Comparison of ENCODE assay signal across 8 cellular contexts in the genomic region with DNA sequence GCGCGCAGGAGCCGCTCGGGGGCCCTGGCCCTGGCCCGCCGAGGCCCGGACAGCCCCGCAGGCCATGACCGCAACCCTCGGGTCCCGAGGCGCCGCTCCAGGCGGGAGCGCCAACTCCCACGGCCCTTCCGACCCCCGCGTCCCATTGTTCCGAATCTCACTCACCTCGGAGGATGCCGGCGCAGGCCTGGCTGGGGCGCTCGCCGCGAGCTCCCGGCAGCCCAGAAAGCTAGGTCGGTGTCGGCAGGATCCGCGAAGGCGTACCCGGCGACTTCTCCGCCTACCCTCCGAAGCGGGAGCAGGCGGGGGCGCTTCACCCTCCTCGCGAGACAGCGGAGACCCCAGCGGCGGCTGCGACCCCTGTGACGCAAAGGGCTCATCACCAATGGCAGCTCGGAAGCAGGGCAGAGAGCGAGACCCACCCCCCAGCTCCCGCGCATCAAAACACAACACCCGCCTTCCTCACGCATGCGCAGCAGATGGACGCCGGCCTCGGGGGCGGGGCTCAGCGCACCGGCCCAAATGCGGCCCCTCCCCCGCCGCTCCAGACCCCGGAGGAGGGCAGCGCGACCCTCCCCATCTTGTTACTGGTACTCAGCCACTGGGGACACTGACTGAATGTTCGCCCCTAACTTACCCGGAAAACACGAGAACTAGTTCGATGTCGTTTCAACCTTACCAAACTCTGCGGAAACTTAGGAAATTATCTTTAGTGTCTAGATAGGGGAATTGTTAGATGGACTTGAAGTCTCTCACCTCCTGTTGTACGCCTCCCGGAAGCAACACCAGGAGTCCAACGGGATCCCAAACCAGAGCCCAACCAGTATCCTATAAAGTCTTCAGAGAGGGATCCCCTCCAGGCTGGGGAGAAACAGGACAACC. TPM values are rescaled to one million over a fixed set of nuclear protein-coding genes. Genes with fewer than 3 reads are reported as not detected.
DNase-seq lines count a peak whose midpoint lies in the region; ATAC-seq, FAIRE-seq and TF ChIP-seq lines count a peak whose summit lies in the region.

No MANE protein-coding gene starts in this region.

- H3K79me2 ChIP-seq in HepG2 (ENCODE audit: insufficient read depth, low read length) = peaks cover 62% of the 10 kb centered on the region

- POLR2A ChIA-PET in HepG2 (lab: Yijun Ruan, JAX) = interaction anchor here (1.0 to 3.6 kb wide), 14 partner anchors 12 to 701 kb away, joined by 3 to 43 read pairs (median 4); a partner anchor contains a TSS

- peak; percentile 56 to 63 for TF ChIP-seq POLR2A in HepG2 (IDR thresholded peaks at IDR 0.05; ENCODE audit: insufficient read depth in 1 of 2, low read depth in 2 of 2, low read length in 2 of 2)

- peak overlapping the region; percentile 83 for H3K27ac ChIP-seq in C4-2B
- H3K27ac ChIP-seq in HepG2 (ENCODE audit: extremely low read length, insufficient read depth, low read length) = peak overlapping the region; percentile 96

- H2AFZ ChIP-seq in HepG2 (ENCODE audit: low read length) = no peak overlapping the region

- no peaks in the 10 kb centered on the region; a peak in 1 of 5 replicates for H3K36me3 ChIP-seq in HepG2 (replicated peaks in 1 of 2; ENCODE audit: control insufficient read depth in 1 of 2, insufficient read depth in 2 of 2, low read length in 2 of 2)

- CTCF ChIA-PET in HepG2 (lab: Yijun Ruan, JAX; ENCODE audit: low intra/inter-chr PET ratio, low total read pairs) = interaction anchor here (0.9 kb wide), 1 partner anchor 22 kb away, joined by 3 read pairs; a partner anchor contains a TSS

- H4K20me1 ChIP-seq in HepG2 (ENCODE audit: insufficient read depth, low read length) = peaks cover 28% of the 10 kb centered on the region

- no peaks in the 10 kb centered on the region for H3K9me3 ChIP-seq in HepG2 (ENCODE audit: low read length)

- TF ChIP-seq EP300 in HepG2 (IDR thresholded peaks at IDR 0.05; ENCODE audit: low read depth in 2 of 2, low read length in 2 of 2) = no peak; a peak in 1 of 4 replicates
- no peak for TF ChIP-seq EP300 in HepG2 (CRISPR knock-in tag; IDR thresholded peaks at IDR 0.05; ENCODE audit: borderline replicate concordance)

- H3K4me1 ChIP-seq in HepG2 (ENCODE audit: insufficient read depth, low read length) = peaks cover 34% of the 10 kb centered on the region

- H3K27me3 Mint-ChIP-seq in dendritic cell treated with granulocyte-macrophage colony-stimulating factor and Interleukin-4, amounts not matched to agents 40 ng/mL and 50 ng/mL, for 4 days = no peaks in the 10 kb centered on the region

- peak overlapping the region; percentile 94 for H3K27ac Mint-ChIP-seq in dendritic cell treated with granulocyte-macrophage colony-stimulating factor and Interleukin-4, amounts not matched to agents 40 ng/mL and 50 ng/mL, for 4 days

- peak; percentile 67 for TF ChIP-seq RAD21 in HepG2 (CRISPR knock-in tag; IDR thresholded peaks at IDR 0.05)

- peak; percentile 61 for ATAC-seq in GM19372 (IDR thresholded peaks at IDR 0.05; ENCODE audit: low read depth, unreplicated experiment)
- peak; percentile 70 for ATAC-seq in HG03521 (IDR thresholded peaks at IDR 0.05; ENCODE audit: unreplicated experiment)
- ATAC-seq in HepG2 = peak; percentile 89

- FAIRE-seq in HepG2 (lab: Jason Lieb, UNC) = peak; percentile 52

- H3K9me3 Mint-ChIP-seq in dendritic cell treated with granulocyte-macrophage colony-stimulating factor and Interleukin-4, amounts not matched to agents 40 ng/mL and 50 ng/mL, for 4 days = no peaks in the 10 kb centered on the region

- H3K4me1 Mint-ChIP-seq in dendritic cell treated with granulocyte-macrophage colony-stimulating factor and Interleukin-4, amounts not matched to agents 40 ng/mL and 50 ng/mL, for 4 days (ENCODE audit: low read depth) = peaks cover 32% of the 10 kb centered on the region

- DNase-seq in NCI-H69 (lab: John Stamatoyannopoulos, UW) = peak; percentile 97
- DNase-seq in activated CD4-positive, alpha-beta T cell treated with anti-CD3 and anti-CD28 coated beads, Interleukin-2, amount 50 U/mL, for 24 hours (ENCODE audit: low read depth in 1 of 2, low spot score in 1 of 2) = peak; percentile 84 to 87
- DNase-seq in HepG2 (ENCODE audit: low spot score) = peak; percentile 93
- DNase-seq in stimulated activated CD4-positive, alpha-beta T cell treated with anti-CD3 and anti-CD28 coated beads, Interleukin-4, amount 100 ng/mL, for 1 hour = peak; percentile 92

- TF ChIP-seq CTCF in C4-2B (conservative IDR thresholded peaks at IDR 0.05) (no peak), HepG2 (CRISPR knock-in tag; IDR thresholded peaks at IDR 0.05) (peak; percentile 39)

- WGBS in HepG2 (ENCODE audit: low lambda C conversion rate) = 0% methylated on average over 9 of the region's 75 CpGs

- H3K4me3 Mint-ChIP-seq in dendritic cell treated with granulocyte-macrophage colony-stimulating factor and Interleukin-4, amounts not matched to agents 40 ng/mL and 50 ng/mL, for 4 days = peak overlapping the region; percentile 83

- H3K9ac ChIP-seq in HepG2 (ENCODE audit: insufficient read depth, low read depth, low read length) = peak overlapping the region; percentile 92

- in situ Hi-C loops in HepG2 (cut with HindIII; ENCODE audit: extremely low pct_ligation_motif_present, low pct_unique_long_range_greater_than_20kb) = no loop called here

- intact Hi-C loops in dendritic cell treated with granulocyte-macrophage colony-stimulating factor and Interleukin-4, amounts not matched to agents 40 ng/mL and 50 ng/mL, for 4 days (cut with micrococcal nuclease) = loop anchor here (1.0 kb wide), 1 partner anchor 25 kb away; a partner anchor contains a TSS
- intact Hi-C loops in HepG2 (cut with micrococcal nuclease; ENCODE audit: unreplicated experiment) = no loop called here

- no peaks in the 10 kb centered on the region; a peak in 1 of 5 replicates for H3K27me3 ChIP-seq in HepG2 (ENCODE audit: control insufficient read depth in 1 of 2, insufficient read depth in 2 of 2, low read length in 2 of 2)

- peaks cover 61% of the 10 kb centered on the region for H3K36me3 Mint-ChIP-seq in dendritic cell treated with granulocyte-macrophage colony-stimulating factor and Interleukin-4, amounts not matched to agents 40 ng/mL and 50 ng/mL, for 4 days (ENCODE audit: low read depth)

- H3K4me3 ChIP-seq in HepG2 (replicated peaks in 1 of 3; ENCODE audit: insufficient read depth in 1 of 3, low read depth in 2 of 3, low read length in 3 of 3) = peak overlapping the region; percentile 89 to 91 (median 90)

- BruUV-seq in HepG2 (replicated peaks; lab: Mats Ljungman, UMichigan) = no TSS peak

- H3K4me2 ChIP-seq in HepG2 (ENCODE audit: low read depth, low read length) = peak overlapping the region; percentile 84

RNA-seq across cellular contexts. Expression of a gene that starts 1.3 kb away (rescaled TPM):
- total RNA-seq in HepG2 (2016; rRNA removed; fragmentation: Illumina TruSeq; extraction: Trizol) = 13.3 and 17.9 TPM in 2 replicates
- 75.6 and 99.3 TPM in 2 replicates for total RNA-seq in HepG2 (2016; cell fraction: cytosol; rRNA removed; fragmentation: Illumina TruSeq; extraction: Trizol; ENCODE audit: low read depth)
- total RNA-seq in HepG2 (2016; cell fraction: insoluble cytoplasmic fraction; rRNA removed; fragmentation: Illumina TruSeq; extraction: Trizol) = 15.4 and 19.6 TPM in 2 replicates
- 37.2 and 52.4 TPM in 2 replicates for total RNA-seq in HepG2 (2016; cell fraction: membrane; rRNA removed; fragmentation: Illumina TruSeq; extraction: Trizol)
- 8.6 and 10.5 TPM in 2 replicates for total RNA-seq in HepG2 (2016; cell fraction: nucleus; rRNA removed; fragmentation: Illumina TruSeq; extraction: Trizol)
- 19.0 and 22.5 TPM in 2 replicates for polyA plus RNA-seq in HepG2 (2011; rRNA removed)
- polyA plus RNA-seq in HepG2 (2011; cell fraction: cytosol; rRNA removed) = 3.6 and 3.7 TPM in 2 replicates
- 2.2 and 2.6 TPM in 2 replicates for polyA plus RNA-seq in HepG2 (2011; cell fraction: nucleus; rRNA removed)
- 23.4 and 24.0 TPM in 2 replicates for polyA plus RNA-seq in HepG2 (2012)
- 83.9 and 98.8 TPM in 2 replicates for polyA plus RNA-seq in HepG2 (2016; cell fraction: cytosol; fragmentation: Illumina TruSeq; extraction: Trizol; ENCODE audit: low read depth)
- 14.9 and 15.5 TPM in 2 replicates for polyA plus RNA-seq in HepG2 (2016; cell fraction: insoluble cytoplasmic fraction; fragmentation: Illumina TruSeq; extraction: Trizol; ENCODE audit: low read depth)
- polyA plus RNA-seq in HepG2 (2016; cell fraction: membrane; fragmentation: Illumina TruSeq; extraction: Trizol; ENCODE audit: low read depth) = 31.9 and 41.5 TPM in 2 replicates
- polyA plus RNA-seq in HepG2 (2016; cell fraction: nucleus; fragmentation: Illumina TruSeq; extraction: Trizol; ENCODE audit: insufficient read depth, low read depth) = 11.4 and 12.7 TPM in 2 replicates
- 5.2 and 6.4 TPM in 2 replicates for polyA minus RNA-seq in HepG2 (2011; rRNA and poly(A)+ RNA removed; ENCODE audit: low replicate concordance)
- 3.5 TPM in 1 of 2 replicates, not detected in the other for polyA minus RNA-seq in HepG2 (2011; cell fraction: cytosol; rRNA and poly(A)+ RNA removed)
- 4.6 and 4.9 TPM in 2 replicates for polyA minus RNA-seq in HepG2 (2011; cell fraction: nucleus; rRNA and poly(A)+ RNA removed)

RNA-seq across cellular contexts. Expression of a gene that starts 1.5 kb away (rescaled TPM):
- 19.6 and 28.8 TPM in 2 replicates for total RNA-seq in HepG2 (2016; rRNA removed; fragmentation: Illumina TruSeq; extraction: Trizol)
- total RNA-seq in HepG2 (2016; cell fraction: cytosol; rRNA removed; fragmentation: Illumina TruSeq; extraction: Trizol; ENCODE audit: low read depth) = 1.3 and 1.6 TPM in 2 replicates
- 19.8 and 28.1 TPM in 2 replicates for total RNA-seq in HepG2 (2016; cell fraction: insoluble cytoplasmic fraction; rRNA removed; fragmentation: Illumina TruSeq; extraction: Trizol)
- total RNA-seq in HepG2 (2016; cell fraction: membrane; rRNA removed; fragmentation: Illumina TruSeq; extraction: Trizol) = 6.3 and 8.0 TPM in 2 replicates
- total RNA-seq in HepG2 (2016; cell fraction: nucleus; rRNA removed; fragmentation: Illumina TruSeq; extraction: Trizol) = 22.5 and 24.6 TPM in 2 replicates
- 6.1 and 6.8 TPM in 2 replicates for polyA plus RNA-seq in HepG2 (2011; rRNA removed)
- 3.0 and 5.4 TPM in 2 replicates for polyA plus RNA-seq in HepG2 (2011; cell fraction: cytosol; rRNA removed)
- polyA plus RNA-seq in HepG2 (2011; cell fraction: nucleus; rRNA removed) = 5.5 and 6.1 TPM in 2 replicates
- polyA plus RNA-seq in HepG2 (2012) = 8.8 and 9.9 TPM in 2 replicates
- polyA plus RNA-seq in HepG2 (2016; cell fraction: cytosol; fragmentation: Illumina TruSeq; extraction: Trizol; ENCODE audit: low read depth) = 0.35 and 0.49 TPM in 2 replicates
- 15.9 and 16.9 TPM in 2 replicates for polyA plus RNA-seq in HepG2 (2016; cell fraction: insoluble cytoplasmic fraction; fragmentation: Illumina TruSeq; extraction: Trizol; ENCODE audit: low read depth)
- 1.6 and 1.9 TPM in 2 replicates for polyA plus RNA-seq in HepG2 (2016; cell fraction: membrane; fragmentation: Illumina TruSeq; extraction: Trizol; ENCODE audit: low read depth)
- polyA plus RNA-seq in HepG2 (2016; cell fraction: nucleus; fragmentation: Illumina TruSeq; extraction: Trizol; ENCODE audit: insufficient read depth, low read depth) = 12.4 and 13.5 TPM in 2 replicates
- polyA minus RNA-seq in HepG2 (2011; rRNA and poly(A)+ RNA removed; ENCODE audit: low replicate concordance) = 9.1 and 14.1 TPM in 2 replicates
- 8.8 and 9.0 TPM in 2 replicates for polyA minus RNA-seq in HepG2 (2011; cell fraction: cytosol; rRNA and poly(A)+ RNA removed)
- polyA minus RNA-seq in HepG2 (2011; cell fraction: nucleus; rRNA and poly(A)+ RNA removed) = 42.9 and 51.2 TPM in 2 replicates

RNA-seq across cellular contexts. Expression of a gene that starts 22.1 kb away (rescaled TPM):
- total RNA-seq in HepG2 (2016; rRNA removed; fragmentation: Illumina TruSeq; extraction: Trizol) = 81.9 and 106 TPM in 2 replicates
- total RNA-seq in HepG2 (2016; cell fraction: cytosol; rRNA removed; fragmentation: Illumina TruSeq; extraction: Trizol; ENCODE audit: low read depth) = 16.0 and 16.3 TPM in 2 replicates
- total RNA-seq in HepG2 (2016; cell fraction: insoluble cytoplasmic fraction; rRNA removed; fragmentation: Illumina TruSeq; extraction: Trizol) = 86.2 and 119 TPM in 2 replicates
- 18.5 and 19.3 TPM in 2 replicates for total RNA-seq in HepG2 (2016; cell fraction: membrane; rRNA removed; fragmentation: Illumina TruSeq; extraction: Trizol)
- 35.9 and 39.7 TPM in 2 replicates for total RNA-seq in HepG2 (2016; cell fraction: nucleus; rRNA removed; fragmentation: Illumina TruSeq; extraction: Trizol)
- 21.5 and 31.2 TPM in 2 replicates for polyA plus RNA-seq in HepG2 (2011; rRNA removed)
- 28.6 and 29.6 TPM in 2 replicates for polyA plus RNA-seq in HepG2 (2011; cell fraction: cytosol; rRNA removed)
- polyA plus RNA-seq in HepG2 (2011; cell fraction: nucleus; rRNA removed) = 5.5 and 6.9 TPM in 2 replicates
- polyA plus RNA-seq in HepG2 (2012) = 27.7 and 34.6 TPM in 2 replicates
- polyA plus RNA-seq in HepG2 (2016; cell fraction: cytosol; fragmentation: Illumina TruSeq; extraction: Trizol; ENCODE audit: low read depth) = 18.1 and 20.1 TPM in 2 replicates
- polyA plus RNA-seq in HepG2 (2016; cell fraction: insoluble cytoplasmic fraction; fragmentation: Illumina TruSeq; extraction: Trizol; ENCODE audit: low read depth) = 93.0 and 110 TPM in 2 replicates
- polyA plus RNA-seq in HepG2 (2016; cell fraction: membrane; fragmentation: Illumina TruSeq; extraction: Trizol; ENCODE audit: low read depth) = 18.7 and 19.9 TPM in 2 replicates
- 55.5 and 57.6 TPM in 2 replicates for polyA plus RNA-seq in HepG2 (2016; cell fraction: nucleus; fragmentation: Illumina TruSeq; extraction: Trizol; ENCODE audit: insufficient read depth, low read depth)
- 16.1 and 20.8 TPM in 2 replicates for polyA minus RNA-seq in HepG2 (2011; rRNA and poly(A)+ RNA removed; ENCODE audit: low replicate concordance)
- polyA minus RNA-seq in HepG2 (2011; cell fraction: cytosol; rRNA and poly(A)+ RNA removed) = 13.8 and 18.9 TPM in 2 replicates
- polyA minus RNA-seq in HepG2 (2011; cell fraction: nucleus; rRNA and poly(A)+ RNA removed) = 9.1 and 13.1 TPM in 2 replicates

RNA-seq across cellular contexts. Expression of a gene that starts 24.9 kb away (rescaled TPM):
- total RNA-seq in HepG2 (2016; rRNA removed; fragmentation: Illumina TruSeq; extraction: Trizol) = 8.2 and 12.2 TPM in 2 replicates
- 0.91 and 1.3 TPM in 2 replicates for total RNA-seq in HepG2 (2016; cell fraction: cytosol; rRNA removed; fragmentation: Illumina TruSeq; extraction: Trizol; ENCODE audit: low read depth)
- total RNA-seq in HepG2 (2016; cell fraction: insoluble cytoplasmic fraction; rRNA removed; fragmentation: Illumina TruSeq; extraction: Trizol) = 8.1 and 11.7 TPM in 2 replicates
- total RNA-seq in HepG2 (2016; cell fraction: membrane; rRNA removed; fragmentation: Illumina TruSeq; extraction: Trizol) = 2.6 and 3.2 TPM in 2 replicates
- 8.1 and 8.4 TPM in 2 replicates for total RNA-seq in HepG2 (2016; cell fraction: nucleus; rRNA removed; fragmentation: Illumina TruSeq; extraction: Trizol)
- 2.4 and 3.0 TPM in 2 replicates for polyA plus RNA-seq in HepG2 (2011; rRNA removed)
- polyA plus RNA-seq in HepG2 (2011; cell fraction: cytosol; rRNA removed) = 1.1 and 1.9 TPM in 2 replicates
- polyA plus RNA-seq in HepG2 (2011; cell fraction: nucleus; rRNA removed) = 2.3 and 3.2 TPM in 2 replicates
- polyA plus RNA-seq in HepG2 (2012) = 3.1 and 3.3 TPM in 2 replicates
- 0.42 and 0.43 TPM in 2 replicates for polyA plus RNA-seq in HepG2 (2016; cell fraction: cytosol; fragmentation: Illumina TruSeq; extraction: Trizol; ENCODE audit: low read depth)
- 5.9 and 6.7 TPM in 2 replicates for polyA plus RNA-seq in HepG2 (2016; cell fraction: insoluble cytoplasmic fraction; fragmentation: Illumina TruSeq; extraction: Trizol; ENCODE audit: low read depth)
- 0.74 and 0.97 TPM in 2 replicates for polyA plus RNA-seq in HepG2 (2016; cell fraction: membrane; fragmentation: Illumina TruSeq; extraction: Trizol; ENCODE audit: low read depth)
- 5.9 and 6.0 TPM in 2 replicates for polyA plus RNA-seq in HepG2 (2016; cell fraction: nucleus; fragmentation: Illumina TruSeq; extraction: Trizol; ENCODE audit: insufficient read depth, low read depth)
- 0.75 and 1.6 TPM in 2 replicates for polyA minus RNA-seq in HepG2 (2011; rRNA and poly(A)+ RNA removed; ENCODE audit: low replicate concordance)
- 1.9 and 2.4 TPM in 2 replicates for polyA minus RNA-seq in HepG2 (2011; cell fraction: cytosol; rRNA and poly(A)+ RNA removed)
- 8.5 and 11.7 TPM in 2 replicates for polyA minus RNA-seq in HepG2 (2011; cell fraction: nucleus; rRNA and poly(A)+ RNA removed)

Comparison
In these comparisons a context has a peak if more than half of its experiments do, and no peak if none do; other contexts are left out.
1. Peak in every context shown above with its lines: DNase-seq, ATAC-seq, H3K4me3 ChIP-seq and H3K27ac ChIP-seq.